Comparison of ENCODE assay signal across 17 cellular contexts in genomic region chr16:83715217-83715920, GRCh38.
DNase-seq lines count a peak whose midpoint lies in the region; ATAC-seq and TF ChIP-seq lines count a peak whose summit lies in the region.
"Had no signal": no experiment of that assay in that cellular context is flagged by ENCODE, and none has a peak within 500 bp of the region (broad histone marks: within the 10 kb centered on the region; RNA-seq: fewer than 3 reads in every experiment).

No MANE protein-coding gene starts in this region.

- H3K4me2 ChIP-seq in skeletal muscle satellite cell (ENCODE audit: low read length) (peak overlapping the region; percentile 36), PC-9 (no peak overlapping the region), mesendoderm (ENCODE audit: low read length) (no peak overlapping the region)

- intact Hi-C loops in PC-9 (cut with micrococcal nuclease; ENCODE audit: unreplicated experiment), result no loop called here

- H2AFZ ChIP-seq in PC-9, result no peak overlapping the region

- POLR2A ChIA-PET in HEK293 (lab: Yijun Ruan, JAX) (no interaction called here), PC-9 (lab: Charles Lee; ENCODE audit: unreplicated experiment) (no interaction called here)

- H3F3A ChIP-seq in PC-9 (ENCODE audit: insufficient read depth, low read depth), result no peaks in the 10 kb centered on the region

- H2BK120ac ChIP-seq in mesendoderm (ENCODE audit: low read depth, low read length), result no peak overlapping the region

- H2BK15ac ChIP-seq in mesendoderm (replicated peaks; ENCODE audit: low read depth), result no peak overlapping the region

- H3K4me1 ChIP-seq in HEK293 (ENCODE audit: control insufficient read depth, insufficient read depth, low read length), result peaks cover 8% of the 10 kb centered on the region
- peaks cover 50% of the 10 kb centered on the region for H3K4me1 ChIP-seq in skeletal muscle satellite cell (ENCODE audit: control insufficient read depth, insufficient read depth, low read length)
- no peaks in the 10 kb centered on the region for H3K4me1 ChIP-seq in PC-9 (replicated peaks; ENCODE audit: insufficient read depth)
- no peaks in the 10 kb centered on the region for H3K4me1 ChIP-seq in mesendoderm (ENCODE audit: control insufficient read depth, low read depth, low read length)
- H3K4me1 ChIP-seq: pancreas, tibial nerve had no signal

- H3K27ac ChIP-seq in HEK293 (ENCODE audit: extremely low read depth, low read depth, low read length), result no peak overlapping the region
- H3K27ac ChIP-seq in PC-9, result no peak overlapping the region
- H3K27ac ChIP-seq in mesendoderm (ENCODE audit: low read depth, low read length), result no peak overlapping the region
- H3K27ac ChIP-seq: pancreas, SK-N-MC, tibial nerve had no signal

- H2AK5ac ChIP-seq in mesendoderm (ENCODE audit: low read length), result no peak overlapping the region

- H4K20me1 ChIP-seq in PC-9 (ENCODE audit: insufficient read depth), result no peaks in the 10 kb centered on the region

- CTCF ChIA-PET in HEK293 (lab: Yijun Ruan, JAX), result no interaction called here
- CTCF ChIA-PET in PC-9 (lab: Charles Lee), result no interaction called here

- no peak overlapping the region for H4K5ac ChIP-seq in mesendoderm (ENCODE audit: low read length)

- no peak overlapping the region for H3K18ac ChIP-seq in mesendoderm (ENCODE audit: low read length)

- H4K8ac ChIP-seq in mesendoderm (ENCODE audit: low read depth, low read length), result no peak overlapping the region

- H3K9ac ChIP-seq in skeletal muscle satellite cell (ENCODE audit: low read depth, low read length), result peak overlapping the region; percentile 26
- no peak overlapping the region for H3K9ac ChIP-seq in mesendoderm (ENCODE audit: low read length)

- no peaks in the 10 kb centered on the region for H3K79me2 ChIP-seq in PC-9 (ENCODE audit: low read depth)
- H3K79me2 ChIP-seq in mesendoderm (ENCODE audit: control insufficient read depth, insufficient read depth, low read length), result no peaks in the 10 kb centered on the region

- no peak overlapping the region for H3K4ac ChIP-seq in mesendoderm (ENCODE audit: low read depth, low read length)

- TF ChIP-seq CTCF in HEK293 (tag by site-specific recombination; IDR thresholded peaks at IDR 0.05) (no peak), PC-9 (conservative IDR thresholded peaks at IDR 0.05) (no peak)

- H2BK5ac ChIP-seq in mesendoderm (ENCODE audit: low read length), result no peak overlapping the region

- H3K36me3 ChIP-seq in HEK293 (ENCODE audit: control insufficient read depth in 2 of 2, insufficient read depth in 1 of 2, low read length in 2 of 2) (no peaks in the 10 kb centered on the region), skeletal muscle satellite cell (ENCODE audit: insufficient read depth, low read length) (no peaks in the 10 kb centered on the region), PC-9 (ENCODE audit: low read depth) (no peaks in the 10 kb centered on the region), mesendoderm (ENCODE audit: control insufficient read depth, insufficient read depth, low read length) (no peaks in the 10 kb centered on the region)
- H3K36me3 ChIP-seq: pancreas, tibial nerve had no signal

- H3K4me3 ChIP-seq in HEK293 (ENCODE audit: low read depth, low read length) (no peak overlapping the region), skeletal muscle satellite cell (ENCODE audit: low read length) (peak overlapping the region; percentile 1), PC-9 (no peak overlapping the region), mesendoderm (ENCODE audit: low read length) (no peak overlapping the region)
- H3K4me3 ChIP-seq: pancreas, SK-N-MC, tibial nerve had no signal

- H3K9me3 ChIP-seq in HEK293 (ENCODE audit: control insufficient read depth, insufficient read depth, low read depth, low read length), result no peaks in the 10 kb centered on the region
- H3K9me3 ChIP-seq in skeletal muscle satellite cell (replicated peaks; ENCODE audit: low read length), result no peaks in the 10 kb centered on the region
- H3K9me3 ChIP-seq in PC-9 (ENCODE audit: insufficient read depth, low read depth), result no peaks in the 10 kb centered on the region
- H3K9me3 ChIP-seq: pancreas had no signal

- DNase-seq in NCI-H345 (lab: John Stamatoyannopoulos, UW) (peak; percentile 67), brain pericyte (ENCODE audit: low read depth, low spot score) (peak; percentile 12), LoVo (ENCODE audit: low spot score) (no peak), PC-9 (no peak), mesendoderm (no peak)
- DNase-seq: activated gamma-delta T cell; effector memory CD4-positive, alpha-beta T cell; EL; foreskin melanocyte; IMR-90; NCI-H1694; pancreas had no signal

- no peak overlapping the region for H3K23ac ChIP-seq in mesendoderm (ENCODE audit: low read length)

- no CpG with 5 or more reads among the region's 14 CpGs for WGBS in mesendoderm (ENCODE audit: extremely low coverage, insufficient coverage, low lambda C conversion rate)

- BruUV-seq in PC-9 (replicated peaks; lab: Mats Ljungman, UMichigan), result no TSS peak

- no peak for ATAC-seq in HG02623 (IDR thresholded peaks at IDR 0.05; ENCODE audit: unreplicated experiment)

- H3K79me1 ChIP-seq in mesendoderm (ENCODE audit: low read length), result no peaks in the 10 kb centered on the region

- H3K9me2 ChIP-seq in PC-9 (ENCODE audit: insufficient read depth), result no peaks in the 10 kb centered on the region

- H3K27me3 ChIP-seq in skeletal muscle satellite cell (ENCODE audit: control insufficient read depth, insufficient read depth, low read length) (no peaks in the 10 kb centered on the region), PC-9 (ENCODE audit: insufficient read depth, low read depth) (peaks cover 86% of the 10 kb centered on the region), mesendoderm (ENCODE audit: insufficient read depth, low read length, poor library complexity) (no peaks in the 10 kb centered on the region)
- H3K27me3 ChIP-seq: pancreas, tibial nerve had no signal

- no peak overlapping the region for H3K56ac ChIP-seq in mesendoderm (ENCODE audit: low read length)

TF ChIP-seq in HEK293, 187 proteins besides CTCF, POLR2A, EP300 and RAD21:
- TF ChIP-seq PRDM10 (tag by site-specific recombination; IDR thresholded peaks at IDR 0.05), result 0 out of 2 replicates have a peak, but pooled peaks have one; percentile 46
- no peak for TF ChIP-seq ZNF391 (tag by site-specific recombination; IDR thresholded peaks at IDR 0.05; ENCODE audit: borderline replicate concordance, low read depth)
- TF ChIP-seq ZNF623 (tag by site-specific recombination; IDR thresholded peaks at IDR 0.05), result no peak

Comparison
In these comparisons a context has a peak if more than half of its experiments do, and no peak if none do; other contexts are left out.
1. DNase-seq: peak in NCI-H345 (single experiment) and brain pericyte (single experiment); none in LoVo (single experiment), PC-9 (0 of 2) and mesendoderm (single experiment).